Comparison of ENCODE assay signal across 22 cellular contexts in genomic region chr11:130779943-130780342, GRCh38.
"Had no signal": no experiment of that assay in that cellular context is flagged by ENCODE, and none has a peak within 500 bp of the region (broad histone marks: within the 10 kb centered on the region; RNA-seq: fewer than 3 reads in every experiment).

No MANE protein-coding gene starts in this region.

- ATAC-seq: naive thymus-derived CD4-positive, alpha-beta T cell; sciatic nerve; stimulated activated naive CD8-positive, alpha-beta T cell treated with anti-CD3 and anti-CD28 coated beads, Interleukin-15, amount 100 ng/mL, for 72 hours had no signal

- H3K36me3 Mint-ChIP-seq: memory B cell; mesothelial cell of epicardium; naive thymus-derived CD4-positive, alpha-beta T cell had no signal

- H3K27me3 Mint-ChIP-seq: dendritic cell treated with granulocyte-macrophage colony-stimulating factor and Interleukin-4, amounts not matched to agents 40 ng/mL and 50 ng/mL, for 4 days had no signal

- H3K4me1 ChIP-seq: prostate gland had no signal

- DNase-seq: central memory CD4-positive, alpha-beta T cell; effector memory CD4-positive, alpha-beta T cell; esophagus squamous epithelium; head of caudate nucleus; naive thymus-derived CD4-positive, alpha-beta T cell; stimulated activated CD4-positive, alpha-beta T cell treated with anti-CD3 and anti-CD28 coated beads, Interleukin-12 subunit alpha, Interleukin-12 subunit beta, amount 100 ng/mL, for 4 hours; stimulated activated CD4-positive, alpha-beta T cell treated with anti-CD3 and anti-CD28 coated beads, Interleukin-1b, Interleukin-23, amount 100 ng/mL, for 48 hours; stimulated activated CD4-positive, alpha-beta T cell treated with anti-CD3 and anti-CD28 coated beads, Interleukin-4, amount 100 ng/mL, for 1 hour; stimulated activated CD8-positive, alpha-beta memory T cell treated with anti-CD3 and anti-CD28 coated beads, Interleukin-4, amount 100 ng/mL, for 48 hours; stimulated activated naive CD4-positive, alpha-beta T cell; stimulated activated naive CD8-positive, alpha-beta T cell treated with anti-CD3 and anti-CD28 coated beads, Interleukin-15, amount 100 ng/mL, for 72 hours; thyroid gland; trophoblast cell had no signal

- H3K9me3 Mint-ChIP-seq: dendritic cell treated with granulocyte-macrophage colony-stimulating factor and Interleukin-4, amounts not matched to agents 40 ng/mL and 50 ng/mL, for 4 days had no signal

- H3K27ac Mint-ChIP-seq: dendritic cell treated with granulocyte-macrophage colony-stimulating factor and Interleukin-4, amounts not matched to agents 40 ng/mL and 50 ng/mL, for 4 days; memory B cell; mesothelial cell of epicardium; naive thymus-derived CD4-positive, alpha-beta T cell; stimulated activated naive CD8-positive, alpha-beta T cell treated with anti-CD3 and anti-CD28 coated beads, Interleukin-15, amount 100 ng/mL, for 72 hours had no signal

- H3K9me3 ChIP-seq: esophagus squamous epithelium, neutrophil, prostate gland, right atrium auricular region, thyroid gland had no signal

- H3K4me3 ChIP-seq: esophagus squamous epithelium, lung, prostate gland, right atrium auricular region, smooth muscle cell, thyroid gland had no signal

- H3K27me3 ChIP-seq: esophagus squamous epithelium, neutrophil, right atrium auricular region, thyroid gland had no signal

- H3K4me3 Mint-ChIP-seq: dendritic cell treated with granulocyte-macrophage colony-stimulating factor and Interleukin-4, amounts not matched to agents 40 ng/mL and 50 ng/mL, for 4 days; memory B cell; mesothelial cell of epicardium; naive thymus-derived CD4-positive, alpha-beta T cell; stimulated activated naive CD8-positive, alpha-beta T cell treated with anti-CD3 and anti-CD28 coated beads, Interleukin-15, amount 100 ng/mL, for 72 hours had no signal

- H3K27ac ChIP-seq: esophagus squamous epithelium, neutrophil, prostate gland, right atrium auricular region, thyroid gland had no signal

- H3K36me3 ChIP-seq: esophagus squamous epithelium, neutrophil, prostate gland, right atrium auricular region, thyroid gland had no signal

- H3K4me1 Mint-ChIP-seq: memory B cell; naive thymus-derived CD4-positive, alpha-beta T cell; stimulated activated naive CD8-positive, alpha-beta T cell treated with anti-CD3 and anti-CD28 coated beads, Interleukin-15, amount 100 ng/mL, for 72 hours had no signal
